ENCODE assay signal across 8 cellular contexts in genomic region chr5:143001764-143002351, GRCh38.
DNase-seq lines count a peak whose midpoint lies in the region; ATAC-seq, FAIRE-seq and TF ChIP-seq lines count a peak whose summit lies in the region.

No MANE protein-coding gene starts in this region.

- H3K4me2 ChIP-seq in HepG2 (ENCODE audit: low read depth, low read length), result no peak overlapping the region

- WGBS in HepG2 (ENCODE audit: low lambda C conversion rate), result 71% methylated on average over 6 of the region's 8 CpGs

- no peaks in the 10 kb centered on the region for H3K9me3 ChIP-seq in HUES48 (ENCODE audit: control insufficient read depth, insufficient read depth, low read length)
- no peaks in the 10 kb centered on the region for H3K9me3 ChIP-seq in HepG2 (ENCODE audit: low read length)

- no peaks in the 10 kb centered on the region for H4K20me1 ChIP-seq in HepG2 (ENCODE audit: insufficient read depth, low read length)

- intact Hi-C loops in HepG2 (cut with micrococcal nuclease; ENCODE audit: unreplicated experiment), result loop anchor here (5.0 kb wide), 1 partner anchor 400 kb away; the partner anchor contains the start of gene NR3C1

- in situ Hi-C loops in ACHN (cut with HindIII; ENCODE audit: low pct_ligation_motif_present, low pct_unique_long_range_greater_than_20kb, low sequenced_read_pairs), result no loop called here
- in situ Hi-C loops in HepG2 (cut with HindIII; ENCODE audit: extremely low pct_ligation_motif_present, low pct_unique_long_range_greater_than_20kb), result no loop called here

- TF ChIP-seq RAD21 in HepG2 (CRISPR knock-in tag; IDR thresholded peaks at IDR 0.05), result no peak

- peaks cover 67% of the 10 kb centered on the region for H3K4me1 Mint-ChIP-seq in activated naive CD8-positive, alpha-beta T cell treated with anti-CD3 and anti-CD28 coated beads, Interleukin-2, amount 10 ng/mL, durations not matched to agents 7 days and 5 days
- peaks cover 46% of the 10 kb centered on the region for H3K4me1 Mint-ChIP-seq in nephron progenitor cell

- peaks cover 2% of the 10 kb centered on the region for H3K9me3 Mint-ChIP-seq in activated naive CD8-positive, alpha-beta T cell treated with anti-CD3 and anti-CD28 coated beads, Interleukin-2, amount 10 ng/mL, durations not matched to agents 7 days and 5 days
- H3K9me3 Mint-ChIP-seq in nephron progenitor cell, result no peaks in the 10 kb centered on the region

- no peak for TF ChIP-seq POLR2A in HepG2 (IDR thresholded peaks at IDR 0.05; ENCODE audit: insufficient read depth in 1 of 2, low read depth in 2 of 2, low read length in 2 of 2)

- H3K27ac ChIP-seq in HUES48 (ENCODE audit: low read depth, low read length) (peak overlapping the region; percentile 16), HepG2 (ENCODE audit: extremely low read length, insufficient read depth, low read length) (no peak overlapping the region)

- H3K4me1 ChIP-seq in HUES48 (ENCODE audit: control insufficient read depth, insufficient read depth, low read length) (peaks cover 12% of the 10 kb centered on the region), HepG2 (ENCODE audit: insufficient read depth, low read length) (peaks cover 19% of the 10 kb centered on the region)

- no TSS peak for BruUV-seq in HepG2 (replicated peaks; lab: Mats Ljungman, UMichigan)

- CTCF ChIA-PET in HepG2 (lab: Yijun Ruan, JAX; ENCODE audit: low intra/inter-chr PET ratio, low total read pairs), result no interaction called here

- no peak overlapping the region for H3K4me3 ChIP-seq in HUES48 (ENCODE audit: low read depth, low read length)
- no peak overlapping the region for H3K4me3 ChIP-seq in HepG2 (replicated peaks in 1 of 3; ENCODE audit: insufficient read depth in 1 of 3, low read depth in 2 of 3, low read length in 3 of 3)

- peak overlapping the region; percentile 71 for H3K4me3 Mint-ChIP-seq in activated naive CD8-positive, alpha-beta T cell treated with anti-CD3 and anti-CD28 coated beads, Interleukin-2, amount 10 ng/mL, durations not matched to agents 7 days and 5 days
- H3K4me3 Mint-ChIP-seq in nephron progenitor cell, result no peak overlapping the region

- TF ChIP-seq CTCF in HepG2 (CRISPR knock-in tag; IDR thresholded peaks at IDR 0.05) (no peak), nephron progenitor cell (IDR thresholded peaks at IDR 0.05) (no peak)

- POLR2A ChIA-PET in activated naive CD8-positive, alpha-beta T cell treated with anti-CD3 and anti-CD28 coated beads, Interleukin-2, amount 10 ng/mL, durations not matched to agents 7 days and 5 days (lab: Charles Lee), result interaction anchor here (0.8 to 5.6 kb wide), 14 partner anchors 8 to 1169 kb away, joined by 3 to 80 read pairs (median 4); partner anchors contain the start of genes KCTD16, NR3C1 and YIPF5
- POLR2A ChIA-PET in HepG2 (lab: Yijun Ruan, JAX), result no interaction called here

- H2AFZ ChIP-seq in HepG2 (ENCODE audit: low read length), result no peak overlapping the region

- no peaks in the 10 kb centered on the region for H3K79me2 ChIP-seq in HepG2 (ENCODE audit: insufficient read depth, low read length)

- FAIRE-seq in HepG2 (lab: Jason Lieb, UNC), result no peak

- TF ChIP-seq EP300 in HepG2 (IDR thresholded peaks at IDR 0.05; ENCODE audit: low read depth in 2 of 2, low read length in 2 of 2) (no peak), HepG2 (CRISPR knock-in tag; IDR thresholded peaks at IDR 0.05; ENCODE audit: borderline replicate concordance) (no peak)

- H3K9ac ChIP-seq in HUES48 (ENCODE audit: low read depth, low read length) (no peak overlapping the region), HepG2 (ENCODE audit: insufficient read depth, low read depth, low read length) (no peak overlapping the region)

- DNase-seq in ACHN, result peak; percentile 43
- DNase-seq in activated naive CD8-positive, alpha-beta T cell treated with anti-CD3 and anti-CD28 coated beads, Interleukin-2, amount 10 ng/mL, durations not matched to agents 7 days and 5 days, result peak; percentile 57
- no peak for DNase-seq in HepG2 (ENCODE audit: low spot score)
- DNase-seq in nephron progenitor cell, result no peak
- DNase-seq in NCI-H2227 (lab: John Stamatoyannopoulos, UW; ENCODE audit: unreplicated experiment), result no peak
- no peak for DNase-seq in central memory CD4-positive, alpha-beta T cell

- ATAC-seq in activated naive CD8-positive, alpha-beta T cell treated with anti-CD3 and anti-CD28 coated beads, Interleukin-2, amount 10 ng/mL, durations not matched to agents 7 days and 5 days (ENCODE audit: low read depth), result peak; percentile 32
- peak; percentile 52 for ATAC-seq in HepG2
- no peak for ATAC-seq in HG02759 (IDR thresholded peaks at IDR 0.05; ENCODE audit: unreplicated experiment)

- H3K27me3 ChIP-seq in HUES48 (ENCODE audit: control insufficient read depth, insufficient read depth, low read length) (no peaks in the 10 kb centered on the region), HepG2 (ENCODE audit: control insufficient read depth in 1 of 2, insufficient read depth in 2 of 2, low read length in 2 of 2) (no peaks in the 10 kb centered on the region)

- H3K36me3 ChIP-seq in HUES48 (ENCODE audit: control insufficient read depth, insufficient read depth, low read length) (no peaks in the 10 kb centered on the region), HepG2 (replicated peaks in 1 of 2; ENCODE audit: control insufficient read depth in 1 of 2, insufficient read depth in 2 of 2, low read length in 2 of 2) (peaks cover 0 to 4% of the 10 kb centered on the region in 2 experiments; a peak in 1 of 5 replicates)

- H3K36me3 Mint-ChIP-seq in activated naive CD8-positive, alpha-beta T cell treated with anti-CD3 and anti-CD28 coated beads, Interleukin-2, amount 10 ng/mL, durations not matched to agents 7 days and 5 days, result peaks cover 28% of the 10 kb centered on the region
- H3K36me3 Mint-ChIP-seq in nephron progenitor cell (ENCODE audit: low read depth), result no peaks in the 10 kb centered on the region

- H3K27me3 Mint-ChIP-seq in activated naive CD8-positive, alpha-beta T cell treated with anti-CD3 and anti-CD28 coated beads, Interleukin-2, amount 10 ng/mL, durations not matched to agents 7 days and 5 days, result no peaks in the 10 kb centered on the region
- no peaks in the 10 kb centered on the region for H3K27me3 Mint-ChIP-seq in nephron progenitor cell (ENCODE audit: low read depth, poor library complexity)

- H3K27ac Mint-ChIP-seq in activated naive CD8-positive, alpha-beta T cell treated with anti-CD3 and anti-CD28 coated beads, Interleukin-2, amount 10 ng/mL, durations not matched to agents 7 days and 5 days, result peak overlapping the region; percentile 98
- no peak overlapping the region for H3K27ac Mint-ChIP-seq in nephron progenitor cell

TF ChIP-seq in HepG2, 621 proteins besides CTCF, POLR2A, EP300 and RAD21:
- TF ChIP-seq RBM22 (optimal IDR thresholded peaks at IDR 0.05; ENCODE audit: low read length) (peak; percentile 59), NONO (IDR thresholded peaks at IDR 0.05) (no peak), NONO (CRISPR knock-in tag; conservative IDR thresholded peaks at IDR 0.05) (no peak)

Comparison
In these comparisons a context has a peak if more than half of its experiments do, and no peak if none do; other contexts are left out.
1. DNase-seq: peak in ACHN (single experiment) and activated naive CD8-positive, alpha-beta T cell treated with anti-CD3 and anti-CD28 coated beads, Interleukin-2, amount 10 ng/mL, durations not matched to agents 7 days and 5 days (single experiment); none in HepG2 (single experiment), nephron progenitor cell (single experiment), NCI-H2227 (single experiment) and central memory CD4-positive, alpha-beta T cell (single experiment).